In genomic region chr6:30327232-30327746, GRCh38 we compare ENCODE assay signal across 8 cellular contexts. TPM values are rescaled to one million over a fixed set of nuclear protein-coding genes. Genes with fewer than 3 reads are reported as not detected.
DNase-seq lines count a peak whose midpoint lies in the region; ATAC-seq lines count a peak whose summit lies in the region.

No MANE protein-coding gene starts in this region.

- no peaks in the 10 kb centered on the region for H3K27me3 Mint-ChIP-seq in activated CD4-positive, alpha-beta T cell treated with anti-CD3 and anti-CD28 coated beads, Interleukin-2, amount 10 ng/mL, durations not matched to agents 7 days and 5 days

- H3K4me3 Mint-ChIP-seq in activated CD4-positive, alpha-beta T cell treated with anti-CD3 and anti-CD28 coated beads, Interleukin-2, amount 10 ng/mL, durations not matched to agents 7 days and 5 days: peak overlapping the region; percentile 90

- DNase-seq in activated CD4-positive, alpha-beta T cell treated with anti-CD3 and anti-CD28 coated beads, Interleukin-2, amount 10 ng/mL, durations not matched to agents 7 days and 5 days: no peak
- DNase-seq in activated CD4-positive, alpha-beta T cell treated with anti-CD3 and anti-CD28 coated beads for 48 hours: no peak
- DNase-seq in activated naive CD4-positive, alpha-beta T cell treated with anti-CD3 and anti-CD28 coated beads, Interleukin-2, amount 50 U/mL, for 72 hours (ENCODE audit: low spot score in 2 of 2): no peak
- DNase-seq in inferior parietal cortex (ENCODE audit: extremely low spot score) (peak; percentile 63), substantia nigra (lab: John Stamatoyannopoulos, UW) (peak in 3 of 49 donors; percentile 32 to 51 (median 41)), LoVo (ENCODE audit: low spot score) (no peak), HPDE6-E6E7 (ENCODE audit: extremely low spot score) (no peak)

- H3K27ac Mint-ChIP-seq in activated CD4-positive, alpha-beta T cell treated with anti-CD3 and anti-CD28 coated beads, Interleukin-2, amount 10 ng/mL, durations not matched to agents 7 days and 5 days: peak overlapping the region; percentile 96
- H3K27ac Mint-ChIP-seq in activated naive CD4-positive, alpha-beta T cell treated with anti-CD3 and anti-CD28 coated beads, Interleukin-2, amount 50 U/mL, for 72 hours: peak overlapping the region; percentile 83 to 93

- H3K9me3 Mint-ChIP-seq in activated CD4-positive, alpha-beta T cell treated with anti-CD3 and anti-CD28 coated beads, Interleukin-2, amount 10 ng/mL, durations not matched to agents 7 days and 5 days: no peaks in the 10 kb centered on the region
- no peaks in the 10 kb centered on the region for H3K9me3 Mint-ChIP-seq in activated naive CD4-positive, alpha-beta T cell treated with anti-CD3 and anti-CD28 coated beads, Interleukin-2, amount 50 U/mL, for 72 hours

- POLR2A ChIA-PET in activated CD4-positive, alpha-beta T cell treated with anti-CD3 and anti-CD28 coated beads, Interleukin-2, amount 10 ng/mL, durations not matched to agents 7 days and 5 days (lab: Charles Lee): interaction anchor here (0.6 kb wide), 1 partner anchor 114 kb away, joined by 3 read pairs; no protein-coding TSS in a partner anchor

- CTCF ChIA-PET in activated CD4-positive, alpha-beta T cell treated with anti-CD3 and anti-CD28 coated beads, Interleukin-2, amount 10 ng/mL, durations not matched to agents 7 days and 5 days (lab: Charles Lee): interaction anchor here (1.0 kb wide), 1 partner anchor 20 kb away, joined by 3 read pairs; no protein-coding TSS in a partner anchor

- peaks cover 36% of the 10 kb centered on the region for H3K36me3 Mint-ChIP-seq in activated CD4-positive, alpha-beta T cell treated with anti-CD3 and anti-CD28 coated beads, Interleukin-2, amount 10 ng/mL, durations not matched to agents 7 days and 5 days (ENCODE audit: low read depth)
- H3K36me3 Mint-ChIP-seq in activated naive CD4-positive, alpha-beta T cell treated with anti-CD3 and anti-CD28 coated beads, Interleukin-2, amount 50 U/mL, for 72 hours: peaks cover 15 to 17% of the 10 kb centered on the region in 2 donors

- H3K4me1 Mint-ChIP-seq in activated CD4-positive, alpha-beta T cell treated with anti-CD3 and anti-CD28 coated beads, Interleukin-2, amount 10 ng/mL, durations not matched to agents 7 days and 5 days: peaks cover 53% of the 10 kb centered on the region

- peak in 1 of 2 donors; percentile 1 for ATAC-seq in activated naive CD4-positive, alpha-beta T cell treated with anti-CD3 and anti-CD28 coated beads, Interleukin-2, amount 50 U/mL, for 72 hours
- no peak for ATAC-seq in HG03039 (IDR thresholded peaks at IDR 0.05; ENCODE audit: unreplicated experiment)

- H3K27ac ChIP-seq in substantia nigra (ENCODE audit: low read depth, low read length, poor library complexity, severe bottlenecking): peak overlapping the region; percentile 92

RNA-seq across cellular contexts. Expression of gene TRIM39, which starts 0.6 kb away (rescaled TPM):
- 10 to 100 TPM; 13.0 to 15.4 TPM for total RNA-seq in activated CD4-positive, alpha-beta T cell treated with anti-CD3 and anti-CD28 coated beads, Interleukin-2, amount 10 ng/mL, durations not matched to agents 7 days and 5 days
- total RNA-seq in activated naive CD4-positive, alpha-beta T cell treated with anti-CD3 and anti-CD28 coated beads, Interleukin-2, amount 50 U/mL, for 72 hours: 10 to 100 TPM; 14.2 to 17.1 TPM

RNA-seq across cellular contexts. Expression of gene RPP21, which starts 17.7 kb away (rescaled TPM):
- total RNA-seq in activated CD4-positive, alpha-beta T cell treated with anti-CD3 and anti-CD28 coated beads, Interleukin-2, amount 10 ng/mL, durations not matched to agents 7 days and 5 days: 10 to 100 TPM; 37.5 to 42.7 TPM
- total RNA-seq in activated naive CD4-positive, alpha-beta T cell treated with anti-CD3 and anti-CD28 coated beads, Interleukin-2, amount 50 U/mL, for 72 hours: 10 to 100 TPM; 20.8 to 49.9 TPM
